Comparison of ENCODE assay signal across 26 cellular contexts in genomic region chr12:94179723-94180122, GRCh38.
"Had no signal": no experiment of that assay in that cellular context is flagged by ENCODE, and none has a peak within 500 bp of the region (broad histone marks: within the 10 kb centered on the region; RNA-seq: fewer than 3 reads in every experiment).

No MANE protein-coding gene starts in this region.

- H3K27ac Mint-ChIP-seq: activated CD4-positive, alpha-beta T cell treated with anti-CD3 and anti-CD28 coated beads, Interleukin-2, amount 10 ng/mL, durations not matched to agents 7 days and 5 days; activated naive CD4-positive, alpha-beta T cell treated with anti-CD3 and anti-CD28 coated beads, Interleukin-2, amount 50 U/mL, for 24 hours; activated naive CD8-positive, alpha-beta T cell treated with anti-CD3 and anti-CD28 coated beads, Interleukin-2, amount 50 U/mL, for 24 hours; activated T-helper 17 cell treated with anti-CD3 and anti-CD28 coated beads, Interleukin-2, amount 50 U/mL, for 72 hours had no signal

- H3K4me2 ChIP-seq: smooth muscle cell had no signal

- FAIRE-seq: endometrium, frontal cortex, pancreas had no signal

- H3K4me3 Mint-ChIP-seq: activated CD4-positive, alpha-beta memory T cell treated with anti-CD3 and anti-CD28 coated beads, Interleukin-2, amount 10 ng/mL, durations not matched to agents 7 days and 5 days; activated CD4-positive, alpha-beta T cell treated with anti-CD3 and anti-CD28 coated beads, Interleukin-2, amount 10 ng/mL, durations not matched to agents 7 days and 5 days; activated naive CD4-positive, alpha-beta T cell treated with anti-CD3 and anti-CD28 coated beads, Interleukin-2, amount 50 U/mL, for 24 hours; activated naive CD8-positive, alpha-beta T cell treated with anti-CD3 and anti-CD28 coated beads, Interleukin-2, amount 50 U/mL, for 24 hours; activated T-cell treated with anti-CD3 and anti-CD28 coated beads, Interleukin-2, amount 50 U/mL, for 4 hours; activated T-helper 17 cell treated with anti-CD3 and anti-CD28 coated beads, Interleukin-2, amount 50 U/mL, for 72 hours had no signal

- ATAC-seq: psoas muscle had no signal

- H3K27me3 Mint-ChIP-seq: activated CD4-positive, alpha-beta memory T cell treated with anti-CD3 and anti-CD28 coated beads, Interleukin-2, amount 10 ng/mL, durations not matched to agents 7 days and 5 days; activated CD4-positive, alpha-beta T cell treated with anti-CD3 and anti-CD28 coated beads, Interleukin-2, amount 10 ng/mL, durations not matched to agents 7 days and 5 days; activated naive CD4-positive, alpha-beta T cell treated with anti-CD3 and anti-CD28 coated beads, Interleukin-2, amount 50 U/mL, for 24 hours; activated naive CD8-positive, alpha-beta T cell treated with anti-CD3 and anti-CD28 coated beads, Interleukin-2, amount 50 U/mL, for 24 hours; activated T-helper 17 cell treated with anti-CD3 and anti-CD28 coated beads, Interleukin-2, amount 50 U/mL, for 72 hours had no signal

- H3K27ac ChIP-seq: left ventricle myocardium inferior, pancreas, psoas muscle, transverse colon, uterus had no signal

- H3K4me1 ChIP-seq: left ventricle myocardium inferior, psoas muscle, uterus had no signal

- H3K4me3 ChIP-seq: left ventricle myocardium inferior, lung, pancreas, psoas muscle, smooth muscle cell, transverse colon, uterus had no signal

- H3K36me3 ChIP-seq: left ventricle myocardium inferior, pancreas, transverse colon, uterus had no signal

- H3K9me3 ChIP-seq: pancreas, uterus had no signal

- H3K27me3 ChIP-seq: pancreas, transverse colon, uterus had no signal

- DNase-seq: activated CD4-positive, alpha-beta memory T cell treated with anti-CD3 and anti-CD28 coated beads, Interleukin-2, amount 10 ng/mL, durations not matched to agents 7 days and 5 days; activated CD4-positive, alpha-beta T cell treated with anti-CD3 and anti-CD28 coated beads for 1 hour; activated CD4-positive, alpha-beta T cell treated with anti-CD3 and anti-CD28 coated beads, Interleukin-2, amount 10 ng/mL, durations not matched to agents 7 days and 5 days; activated CD8-positive, alpha-beta memory T cell treated with anti-CD3 and anti-CD28 coated beads, Interleukin-2, amount 50 U/mL, for 48 hours; activated gamma-delta T cell treated with Interleukin-2 at 50 U/mL for 16 hours; activated naive CD8-positive, alpha-beta T cell treated with anti-CD3 and anti-CD28 coated beads, Interleukin-2, amount 50 U/mL, for 24 hours; activated T-cell treated with anti-CD3 and anti-CD28 coated beads, Interleukin-2, amount 50 U/mL, for 4 hours; amygdala; caudate nucleus; dermis blood vessel endothelial cell; effector CD4-positive, alpha-beta T cell; islet precursor cell; left ventricle myocardium inferior; nucleus accumbens; pancreas; psoas muscle; stimulated activated naive CD4-positive, alpha-beta T cell treated with Interleukin-2 at 50 U/mL for 16 hours; T-helper 2 cell; transverse colon; uterus had no signal
